ENCODE assay signal across 12 cellular contexts in the genomic region with DNA sequence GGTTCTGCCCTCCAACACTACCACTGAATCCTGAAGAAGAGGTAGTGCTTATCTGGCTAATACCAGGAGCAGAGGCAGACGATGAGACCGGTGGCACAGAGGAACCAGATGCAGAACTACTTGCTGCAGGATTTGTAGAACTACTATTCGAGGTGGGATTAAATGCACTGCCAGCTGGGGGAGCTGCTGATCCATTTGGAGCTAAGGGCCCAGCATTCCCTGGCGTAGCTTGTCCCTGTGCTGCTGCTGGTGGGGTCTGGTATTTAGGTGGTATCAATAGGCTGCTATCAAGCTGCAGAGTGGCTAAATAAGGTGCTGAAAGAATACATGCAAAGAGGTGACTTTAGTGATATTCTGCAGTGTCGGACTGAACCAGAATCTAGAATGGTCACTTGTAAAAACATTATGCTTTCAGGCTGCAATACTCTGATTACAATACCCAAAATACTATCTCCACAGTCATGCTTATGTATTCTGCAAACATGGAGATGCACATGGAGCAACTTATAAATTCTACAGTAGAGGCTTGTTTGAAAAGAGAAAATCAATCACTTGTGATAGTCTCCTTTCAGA.
A peak's percentile ranks its signal among the peaks of the same experiment; 100 is the strongest.
DNase-seq lines count a peak whose midpoint lies in the region; ATAC-seq and TF ChIP-seq lines count a peak whose summit lies in the region.
"Had no signal": no experiment of that assay in that cellular context is flagged by ENCODE, and none has a peak within 500 bp of the region (broad histone marks: within the 10 kb centered on the region; RNA-seq: fewer than 3 reads in every experiment).

No MANE protein-coding gene starts in this region.

- H3K27me3 ChIP-seq in BE2C (no peaks in the 10 kb centered on the region), Peyer's patch (no peaks in the 10 kb centered on the region)
- H3K27me3 ChIP-seq: esophagus muscularis mucosa had no signal

- no peak for TF ChIP-seq POLR2A in Peyer's patch (IDR thresholded peaks at IDR 0.05)

- H3K4me3 ChIP-seq in BE2C (ENCODE audit: low read depth, low read length) (no peak overlapping the region), Peyer's patch (no peak overlapping the region)
- H3K4me3 ChIP-seq: esophagus muscularis mucosa had no signal

- H3K36me3 ChIP-seq in BE2C (peaks cover 41% of the 10 kb centered on the region), Peyer's patch (peaks cover 0 to 75% (median 0%) of the 10 kb centered on the region in 3 donors)

- no peak overlapping the region for H3K27ac ChIP-seq in Peyer's patch
- H3K27ac ChIP-seq: esophagus muscularis mucosa, parathyroid adenoma had no signal

- TF ChIP-seq CTCF in BE2C (IDR thresholded peaks at IDR 0.05; ENCODE audit: low read depth, low read length) (peak; percentile 64), GM10266 (IDR thresholded peaks at IDR 0.05; ENCODE audit: control insufficient read depth, insufficient read depth, low read depth, missing control alignments) (peak; percentile 27), Peyer's patch (IDR thresholded peaks at IDR 0.05) (peak in 4 of 6 experiments; percentile 5 to 17 (median 10)), GM20000 (IDR thresholded peaks at IDR 0.05; ENCODE audit: extremely low read depth, missing control alignments) (no peak)

- ATAC-seq in HG03196 (IDR thresholded peaks at IDR 0.05; ENCODE audit: unreplicated experiment) (no peak), HG03439 (IDR thresholded peaks at IDR 0.05; ENCODE audit: unreplicated experiment) (no peak)

- H3K9me3 ChIP-seq in BE2C (no peaks in the 10 kb centered on the region), Peyer's patch (no peaks in the 10 kb centered on the region)
- H3K9me3 ChIP-seq: esophagus muscularis mucosa had no signal

- H3K4me1 ChIP-seq in BE2C = no peaks in the 10 kb centered on the region; the same call in 1 of the 2 replicates
- H3K4me1 ChIP-seq in Peyer's patch = no peaks in the 10 kb centered on the region
- H3K4me1 ChIP-seq: parathyroid adenoma had no signal

- DNase-seq in BE2C = peak; percentile 53
- no peak for DNase-seq in GM10266 (ENCODE audit: extremely low spot score)
- no peak for DNase-seq in Peyer's patch
- DNase-seq in iPS DF 19.7 (ENCODE audit: low read depth, low spot score) = peak; percentile 15
- DNase-seq in activated naive CD4-positive, alpha-beta T cell treated with Interleukin-2 at 50 U/mL for 16 hours = no peak
- DNase-seq in GM20000 (ENCODE audit: low spot score) = no peak
- DNase-seq: activated T-cell treated with anti-CD3 and anti-CD28 coated beads, Interleukin-2, amount 50 U/mL, for 24 hours; stimulated activated naive CD4-positive, alpha-beta T cell had no signal

Comparison
In these comparisons a context has a peak if more than half of its experiments do, and no peak if none do; other contexts are left out.
1. DNase-seq: peak in BE2C (single experiment) and iPS DF 19.7 (single experiment); none in GM10266 (single experiment), Peyer's patch (0 of 3), activated naive CD4-positive, alpha-beta T cell treated with Interleukin-2 at 50 U/mL for 16 hours (single experiment) and GM20000 (single experiment).